ENCODE assay signal across 11 cellular contexts in genomic region chr9:135989157-135989556, GRCh38.
"Had no signal": no experiment of that assay in that cellular context is flagged by ENCODE, and none has a peak within 500 bp of the region (broad histone marks: within the 10 kb centered on the region; RNA-seq: fewer than 3 reads in every experiment).

No MANE protein-coding gene starts in this region.

- H3K27ac ChIP-seq: tibial artery had no signal

- H3K4me3 ChIP-seq: tibial artery had no signal

- DNase-seq: activated CD8-positive, alpha-beta memory T cell treated with anti-CD3 and anti-CD28 coated beads, Interleukin-2, amount 10 ng/mL, durations not matched to agents 7 days and 5 days; activated effector memory CD4-positive, alpha-beta T cell treated with Interleukin-2 at 50 U/mL for 16 hours; effector CD4-positive, alpha-beta T cell; islet precursor cell; left ventricle myocardium inferior; mesendoderm; tibial artery had no signal

- H3K9me3 ChIP-seq: heart right ventricle, left ventricle myocardium inferior, tibial artery had no signal

- H3K9me3 Mint-ChIP-seq: activated T-cell treated with anti-CD3 and anti-CD28 coated beads, Interleukin-2, amount 50 U/mL, for 24 hours; nephron had no signal

- H3K36me3 Mint-ChIP-seq: activated CD8-positive, alpha-beta memory T cell treated with anti-CD3 and anti-CD28 coated beads, Interleukin-2, amount 10 ng/mL, durations not matched to agents 7 days and 5 days; activated naive CD8-positive, alpha-beta T cell had no signal

- ATAC-seq: activated CD8-positive, alpha-beta memory T cell treated with anti-CD3 and anti-CD28 coated beads, Interleukin-2, amount 10 ng/mL, durations not matched to agents 7 days and 5 days; heart right ventricle had no signal

- H3K36me3 ChIP-seq: heart right ventricle, left ventricle myocardium inferior, tibial artery had no signal

- H3K4me3 Mint-ChIP-seq: activated CD8-positive, alpha-beta memory T cell treated with anti-CD3 and anti-CD28 coated beads, Interleukin-2, amount 10 ng/mL, durations not matched to agents 7 days and 5 days; activated T-cell treated with anti-CD3 and anti-CD28 coated beads, Interleukin-2, amount 50 U/mL, for 24 hours; nephron had no signal

- H3K27ac Mint-ChIP-seq: activated CD8-positive, alpha-beta memory T cell treated with anti-CD3 and anti-CD28 coated beads, Interleukin-2, amount 10 ng/mL, durations not matched to agents 7 days and 5 days; activated naive CD8-positive, alpha-beta T cell; activated T-cell treated with anti-CD3 and anti-CD28 coated beads, Interleukin-2, amount 50 U/mL, for 24 hours; nephron had no signal

- H3K27me3 Mint-ChIP-seq: activated naive CD8-positive, alpha-beta T cell; activated T-cell treated with anti-CD3 and anti-CD28 coated beads, Interleukin-2, amount 50 U/mL, for 24 hours had no signal
